In the genomic region with DNA sequence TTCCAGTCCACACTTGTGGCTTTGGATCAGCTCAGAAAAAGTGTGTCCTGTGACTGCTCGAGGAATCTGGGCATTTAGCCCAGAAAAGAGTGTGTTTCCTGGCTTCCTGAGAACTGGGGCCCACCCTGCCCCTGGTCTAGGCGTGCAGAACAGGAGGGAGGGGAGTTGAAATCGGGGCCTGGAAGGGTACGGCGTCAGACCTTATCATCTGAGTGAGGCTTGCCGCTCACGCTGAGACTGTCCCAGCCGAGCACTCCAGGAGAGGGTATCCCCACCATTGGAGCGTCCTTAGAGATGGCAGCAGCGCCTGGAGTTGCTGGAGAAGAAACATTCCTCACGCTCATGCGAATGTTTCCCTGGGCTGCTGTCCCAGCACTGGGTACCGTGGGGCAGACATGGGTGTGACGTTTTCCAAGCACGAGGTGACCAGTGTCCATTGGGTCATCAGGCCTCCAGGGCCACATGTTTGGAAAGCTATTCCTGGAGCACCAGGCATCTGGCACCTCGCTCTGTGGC, we compare ENCODE assay signal across 10 cellular contexts. TPM values are rescaled to one million over a fixed set of nuclear protein-coding genes. Genes with fewer than 3 reads are reported as not detected.
DNase-seq lines count a peak whose midpoint lies in the region; ATAC-seq and TF ChIP-seq lines count a peak whose summit lies in the region.
"Had no signal": no experiment of that assay in that cellular context is flagged by ENCODE, and none has a peak within 500 bp of the region (broad histone marks: within the 10 kb centered on the region; RNA-seq: fewer than 3 reads in every experiment).

No MANE protein-coding gene starts in this region.

- H3K36me3 Mint-ChIP-seq in H9 (ENCODE audit: insufficient read depth in 1 of 3, low read depth in 3 of 3) (peaks cover 0 to 6% (median 0%) of the 10 kb centered on the region in 3 experiments; a peak in 2 of 7 replicates), chondrocyte (ENCODE audit: low read depth) (peaks cover 7% of the 10 kb centered on the region)

- no peak overlapping the region for H3K4ac ChIP-seq in H9 (ENCODE audit: low read depth, low read length)

- DNase-seq in H9, result no peak
- DNase-seq in chondrocyte (ENCODE audit: low spot score), result no peak
- no peak for DNase-seq in NCI-H526 (lab: John Stamatoyannopoulos, UW)
- no peak for DNase-seq in NOMO-1 treated with DMSO at 0.1 percent for 48 hours (lab: John Stamatoyannopoulos, UW; ENCODE audit: unreplicated experiment)
- no peak for DNase-seq in cortex of kidney (lab: John Stamatoyannopoulos, UW)
- DNase-seq: effector memory CD4-positive, alpha-beta T cell; NCI-H146 had no signal

- H4K20me1 ChIP-seq in H9 (ENCODE audit: control insufficient read depth, insufficient read depth, insufficient read length), result no peaks in the 10 kb centered on the region

- H3K79me2 ChIP-seq in H9 (ENCODE audit: insufficient read depth, low read length), result no peaks in the 10 kb centered on the region; the same call in 1 of the 2 replicates

- H3K9me3 ChIP-seq in H9 (ENCODE audit: control insufficient read depth, low read depth, low read length) (no peaks in the 10 kb centered on the region), stomach smooth muscle (ENCODE audit: control insufficient read depth in 2 of 2, low read length in 2 of 2) (no peaks in the 10 kb centered on the region)

- H3K18ac ChIP-seq in H9 (ENCODE audit: insufficient read length, low read depth, low read length), result peak overlapping the region; percentile 44

- no peak overlapping the region for H3K9ac ChIP-seq in H9 (ENCODE audit: extremely low read depth, insufficient read length, low read length)
- H3K9ac ChIP-seq in stomach smooth muscle (ENCODE audit: low read length in 2 of 2), result no peak overlapping the region

- no CpG with 5 or more reads among the region's 16 CpGs for WGBS in H9 (ENCODE audit: extremely low coverage, insufficient read length, low lambda C conversion rate)

- H3K4me3 Mint-ChIP-seq in H9 (no peak overlapping the region), chondrocyte (ENCODE audit: unreplicated experiment) (peak overlapping the region; percentile 45)

- no peak overlapping the region for H2BK20ac ChIP-seq in H9 (ENCODE audit: low read depth, low read length, poor library complexity, severe bottlenecking)

- H2BK120ac ChIP-seq in H9 (ENCODE audit: low read depth, low read length, poor library complexity, severe bottlenecking), result no peak overlapping the region

- H3K27ac ChIP-seq in H9 (ENCODE audit: insufficient read length, low read depth, low read length), result no peak overlapping the region
- peak overlapping the region; percentile 92 for H3K27ac ChIP-seq in layer of hippocampus (ENCODE audit: low read depth, low read length)
- H3K27ac ChIP-seq in stomach smooth muscle (ENCODE audit: low read length), result peak overlapping the region; percentile 49

- no peak for ATAC-seq in HG03095 (IDR thresholded peaks at IDR 0.05; ENCODE audit: unreplicated experiment)

- H3T11ph ChIP-seq in H9 (ENCODE audit: low read length), result no peak overlapping the region

- H4K5ac ChIP-seq in H9 (ENCODE audit: insufficient read length, low read depth, low read length), result no peak overlapping the region

- peak overlapping the region in 1 of 2 donors; percentile 35 for H3K4me3 ChIP-seq in stomach smooth muscle (ENCODE audit: low read length in 2 of 2)

- no peak overlapping the region; the same call in 1 of the 2 replicates for H3K14ac ChIP-seq in H9 (ENCODE audit: insufficient read depth, low read length)

- H3K56ac ChIP-seq in H9 (ENCODE audit: insufficient read length, low read depth, low read length), result no peak overlapping the region

- no peak overlapping the region for H2AK5ac ChIP-seq in H9 (ENCODE audit: insufficient read length, low read length)

- H2BK5ac ChIP-seq in H9 (ENCODE audit: insufficient read length, low read length), result no peak overlapping the region

- no peaks in the 10 kb centered on the region for H3K23me2 ChIP-seq in H9 (ENCODE audit: insufficient read length, low read depth, low read length, poor library complexity, severe bottlenecking)

- H3K79me1 ChIP-seq in H9 (ENCODE audit: insufficient read depth, low read depth, low read length, poor library complexity, severe bottlenecking), result no peaks in the 10 kb centered on the region

- no peak overlapping the region for H3K23ac ChIP-seq in H9 (ENCODE audit: insufficient read length, low read depth, low read length)

- H2BK15ac ChIP-seq in H9 (ENCODE audit: low read depth, low read length), result no peak overlapping the region

- H3K27me3 Mint-ChIP-seq in H9 (ENCODE audit: low read depth) (no peaks in the 10 kb centered on the region), chondrocyte (ENCODE audit: low read depth) (no peaks in the 10 kb centered on the region)

- no peak overlapping the region for H3K4me2 ChIP-seq in H9 (ENCODE audit: insufficient read depth, insufficient read length, low read length)

- H3K27ac Mint-ChIP-seq in H9 (no peak overlapping the region), chondrocyte (ENCODE audit: unreplicated experiment) (peak overlapping the region; percentile 99)

- TF ChIP-seq CTCF in H9 (conservative IDR thresholded peaks at IDR 0.05) (no peak), chondrocyte (IDR thresholded peaks at IDR 0.05) (no peak)

- no peaks in the 10 kb centered on the region for H3K9me3 Mint-ChIP-seq in H9
- H3K9me3 Mint-ChIP-seq in chondrocyte (ENCODE audit: low read depth), result no peaks in the 10 kb centered on the region

- peak overlapping the region; percentile 77 for H4K91ac ChIP-seq in H9 (ENCODE audit: insufficient read length, low read depth, low read length)

- H3K4me1 ChIP-seq in H9 (ENCODE audit: insufficient read depth, low read length) (no peaks in the 10 kb centered on the region; the same call in 1 of the 2 replicates), stomach smooth muscle (ENCODE audit: control insufficient read depth, insufficient read depth, low read length) (peaks cover 52% of the 10 kb centered on the region)

- H4K8ac ChIP-seq in H9 (replicated peaks; ENCODE audit: insufficient read length, low read depth, low read length), result no peak overlapping the region

- no peaks in the 10 kb centered on the region for H3K36me3 ChIP-seq in stomach smooth muscle (ENCODE audit: control insufficient read depth in 2 of 2, insufficient read depth in 2 of 2, low read length in 2 of 2)

- H2AFZ ChIP-seq in H9 (ENCODE audit: low read length), result no peak overlapping the region

- peaks cover 11 to 23% of the 10 kb centered on the region in 2 experiments for H3K4me1 Mint-ChIP-seq in H9
- peaks cover 96% of the 10 kb centered on the region for H3K4me1 Mint-ChIP-seq in chondrocyte (ENCODE audit: low read depth)

- no peak overlapping the region for H2BK12ac ChIP-seq in H9 (ENCODE audit: insufficient read length, low read depth, low read length)

- H3K27me3 ChIP-seq in H9 (ENCODE audit: insufficient read depth, low read length) (no peaks in the 10 kb centered on the region), layer of hippocampus (ENCODE audit: control insufficient read depth, insufficient read depth, low read length) (no peaks in the 10 kb centered on the region), stomach smooth muscle (ENCODE audit: control insufficient read depth in 1 of 2, insufficient read depth in 2 of 2, low read length in 2 of 2) (no peaks in the 10 kb centered on the region)

RNA-seq across cellular contexts. Expression of a gene that starts 22.5 kb away (rescaled TPM):
- total RNA-seq in H9 (2021), result 13.7 and 14.3 TPM in 2 replicates
- total RNA-seq in chondrocyte, result 99.9 to 110 TPM (median 107 TPM) in 3 replicates
